Comparison of ENCODE assay signal across 11 cellular contexts in the genomic region with DNA sequence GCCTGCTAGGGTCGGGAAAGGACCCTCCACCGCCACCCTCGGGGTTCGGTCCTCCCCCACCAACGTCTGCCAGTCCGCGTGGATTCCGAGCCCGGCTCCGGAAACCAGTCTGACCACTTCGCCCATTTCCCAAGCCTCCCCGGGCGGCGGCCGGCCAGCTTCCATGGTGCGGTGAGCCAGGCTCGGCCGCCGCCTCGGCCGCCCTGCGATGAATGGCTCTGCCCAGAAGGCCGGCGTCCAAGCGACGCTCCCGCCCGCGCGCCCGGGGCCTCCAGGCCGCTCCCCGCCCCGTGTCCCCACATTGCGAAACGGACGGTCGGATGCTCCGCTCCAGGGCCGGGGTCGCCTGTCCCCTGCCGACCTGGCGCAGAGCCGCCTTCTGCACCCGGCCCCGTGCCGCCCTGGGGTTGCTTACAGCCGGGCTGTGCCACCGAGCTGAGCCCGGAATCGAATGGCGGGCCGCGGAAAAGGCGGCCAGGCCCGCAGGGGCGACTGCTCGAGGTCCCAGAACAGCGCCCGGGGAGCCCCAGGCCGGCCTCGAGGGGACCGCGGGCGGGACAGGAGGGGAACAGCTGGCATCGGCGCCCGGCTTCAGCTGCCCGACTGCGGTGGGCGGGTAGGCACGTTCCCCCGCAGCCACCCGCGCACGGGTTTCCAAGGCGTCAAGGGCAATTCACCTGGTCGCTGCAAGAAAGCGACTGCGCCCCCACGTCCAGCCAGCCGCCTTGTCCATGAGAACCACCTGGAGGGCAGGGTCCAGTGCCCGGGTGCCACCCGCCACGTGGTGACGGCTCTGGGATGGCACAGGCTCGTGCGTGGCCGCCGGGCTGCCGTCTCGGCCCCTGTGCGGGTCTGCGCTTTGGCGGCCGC. TPM values are rescaled to one million over a fixed set of nuclear protein-coding genes. Genes with fewer than 3 reads are reported as not detected.
DNase-seq lines count a peak whose midpoint lies in the region; ATAC-seq, FAIRE-seq and TF ChIP-seq lines count a peak whose summit lies in the region.
"Had no signal": no experiment of that assay in that cellular context is flagged by ENCODE, and none has a peak within 500 bp of the region (broad histone marks: within the 10 kb centered on the region; RNA-seq: fewer than 3 reads in every experiment).

No MANE protein-coding gene starts in this region.

- no peaks in the 10 kb centered on the region for H3K79me2 ChIP-seq in HepG2 (ENCODE audit: insufficient read depth, low read length)

- POLR2A ChIA-PET in HepG2 (lab: Yijun Ruan, JAX) = interaction anchor here (2.6 to 16.5 kb wide), 2 partner anchors 17 to 179 kb away, joined by 17 to 274 read pairs; no protein-coding TSS in a partner anchor

- peaks cover 97% of the 10 kb centered on the region for H3K27me3 ChIP-seq in HUES64 (ENCODE audit: insufficient read depth, low read length)
- peaks cover 55 to 67% of the 10 kb centered on the region in 2 donors for H3K27me3 ChIP-seq in duodenal mucosa (ENCODE audit: control insufficient read depth in 1 of 2, insufficient read depth in 2 of 2, low read length in 2 of 2)
- H3K27me3 ChIP-seq in HepG2 (ENCODE audit: control insufficient read depth in 1 of 2, insufficient read depth in 2 of 2, low read length in 2 of 2) = peaks cover 9 to 59% of the 10 kb centered on the region in 2 experiments
- H3K27me3 ChIP-seq in testis = no peaks in the 10 kb centered on the region

- 3% methylated on average over 96 of the region's 96 CpGs for WGBS in HUES64
- WGBS in HepG2 (ENCODE audit: low lambda C conversion rate) = 92% methylated on average over 88 of the region's 96 CpGs
- 5 to 24% methylated on average over 5 to 77 of the region's 96 CpGs for WGBS in testis, 2 donors

- in situ Hi-C loops in HepG2 (cut with HindIII; ENCODE audit: extremely low pct_ligation_motif_present, low pct_unique_long_range_greater_than_20kb) = loop anchor here (5.0 kb wide), 1 partner anchor 177 kb away; no protein-coding TSS in a partner anchor

- no peak overlapping the region for H3K9ac ChIP-seq in HUES64 (ENCODE audit: low read depth, low read length)
- H3K9ac ChIP-seq in duodenal mucosa (ENCODE audit: low read depth in 1 of 2, low read length in 2 of 2) = no peak overlapping the region
- no peak overlapping the region for H3K9ac ChIP-seq in HepG2 (ENCODE audit: insufficient read depth, low read depth, low read length)

- H3K27ac ChIP-seq in HUES64 (ENCODE audit: low read depth, low read length) (no peak overlapping the region), duodenal mucosa (ENCODE audit: low read depth, low read length) (no peak overlapping the region), HepG2 (ENCODE audit: extremely low read length, insufficient read depth, low read length) (no peak overlapping the region), testis (no peak overlapping the region)
- H3K27ac ChIP-seq: SJSA1 had no signal

- no TSS peak for BruUV-seq in HepG2 (replicated peaks; lab: Mats Ljungman, UMichigan)

- no peak for TF ChIP-seq POLR2A in HepG2 (IDR thresholded peaks at IDR 0.05; ENCODE audit: insufficient read depth in 1 of 2, low read depth in 2 of 2, low read length in 2 of 2)
- TF ChIP-seq POLR2A in testis (IDR thresholded peaks at IDR 0.05) = no peak
- no peak for TF ChIP-seq POLR2A in GM12892 (IDR thresholded peaks at IDR 0.05; ENCODE audit: low read depth, low read length)

- H4K20me1 ChIP-seq in HepG2 (ENCODE audit: insufficient read depth, low read length) = no peaks in the 10 kb centered on the region

- TF ChIP-seq EP300 in HepG2 (IDR thresholded peaks at IDR 0.05; ENCODE audit: low read depth in 2 of 2, low read length in 2 of 2) = no peak
- no peak for TF ChIP-seq EP300 in HepG2 (CRISPR knock-in tag; IDR thresholded peaks at IDR 0.05; ENCODE audit: borderline replicate concordance)

- peak overlapping the region; percentile 26; the same call in 1 of the 2 replicates for H3K4me3 ChIP-seq in HUES64 (ENCODE audit: low read length)
- peak overlapping the region; percentile 22 to 28 for H3K4me3 ChIP-seq in duodenal mucosa (ENCODE audit: low read depth in 1 of 2, low read length in 2 of 2)
- H3K4me3 ChIP-seq in HepG2 (replicated peaks in 1 of 3; ENCODE audit: insufficient read depth in 1 of 3, low read depth in 2 of 3, low read length in 3 of 3) = no peak overlapping the region
- H3K4me3 ChIP-seq in testis = peak overlapping the region; percentile 12 to 40
- H3K4me3 ChIP-seq: SJSA1 had no signal

- TF ChIP-seq RAD21 in HepG2 (CRISPR knock-in tag; IDR thresholded peaks at IDR 0.05) = no peak

- CTCF ChIA-PET in HepG2 (lab: Yijun Ruan, JAX; ENCODE audit: low intra/inter-chr PET ratio, low total read pairs) = no interaction called here

- DNase-seq in HepG2 (ENCODE audit: low spot score) (no peak), testis (no peak), GM12892 (ENCODE audit: insufficient read length) (no peak), DMS 273 (lab: John Stamatoyannopoulos, UW; ENCODE audit: unreplicated experiment) (no peak), Ammon's horn (ENCODE audit: low spot score) (no peak)
- DNase-seq in activated CD4-positive, alpha-beta T cell treated with anti-CD3 and anti-CD28 coated beads, Interleukin-2, amount 50 U/mL, for 1 hour = no peak
- DNase-seq: NCI-H1417; stimulated activated CD4-positive, alpha-beta T cell treated with anti-CD3 and anti-CD28 coated beads, Interleukin-4, amount 100 ng/mL, for 1 hour had no signal

- no peak overlapping the region for H3K4me2 ChIP-seq in HepG2 (ENCODE audit: low read depth, low read length)

- H3K4me1 ChIP-seq in HUES64 (ENCODE audit: insufficient read depth, low read length) (peaks cover 21% of the 10 kb centered on the region), duodenal mucosa (ENCODE audit: control insufficient read depth in 1 of 2, insufficient read depth in 2 of 2, low read length in 2 of 2) (peaks cover 28 to 32% of the 10 kb centered on the region in 2 donors), HepG2 (ENCODE audit: insufficient read depth, low read length) (peaks cover 56% of the 10 kb centered on the region), testis (peaks cover 10% of the 10 kb centered on the region)

- no peak overlapping the region for H2AFZ ChIP-seq in HepG2 (ENCODE audit: low read length)

- H3K9me3 ChIP-seq in HUES64 (ENCODE audit: insufficient read depth, low read depth, low read length) = no peaks in the 10 kb centered on the region
- no peaks in the 10 kb centered on the region for H3K9me3 ChIP-seq in duodenal mucosa (ENCODE audit: control insufficient read depth in 1 of 2, low read length in 2 of 2)
- no peaks in the 10 kb centered on the region for H3K9me3 ChIP-seq in HepG2 (ENCODE audit: low read length)
- no peaks in the 10 kb centered on the region for H3K9me3 ChIP-seq in testis
- H3K9me3 ChIP-seq: SJSA1 had no signal

- no peak for TF ChIP-seq CTCF in HepG2 (CRISPR knock-in tag; IDR thresholded peaks at IDR 0.05)
- no peak for TF ChIP-seq CTCF in testis (IDR thresholded peaks at IDR 0.05)

- intact Hi-C loops in HepG2 (cut with micrococcal nuclease; ENCODE audit: unreplicated experiment) = no loop called here
- intact Hi-C loops in testis (cut with DNase I; ENCODE audit: low total_unique reads) = no loop called here

- ATAC-seq in HepG2 = no peak

- FAIRE-seq in HepG2 (lab: Jason Lieb, UNC) (no peak), GM12892 (lab: Jason Lieb, UNC) (no peak)

- no peaks in the 10 kb centered on the region for H3K36me3 ChIP-seq in HUES64 (ENCODE audit: insufficient read depth, low read length)
- no peaks in the 10 kb centered on the region for H3K36me3 ChIP-seq in duodenal mucosa (ENCODE audit: control insufficient read depth in 1 of 2, insufficient read depth in 2 of 2, low read length in 2 of 2)
- H3K36me3 ChIP-seq in HepG2 (replicated peaks in 1 of 2; ENCODE audit: control insufficient read depth in 1 of 2, insufficient read depth in 2 of 2, low read length in 2 of 2) = no peaks in the 10 kb centered on the region
- no peaks in the 10 kb centered on the region for H3K36me3 ChIP-seq in testis (ENCODE audit: low read depth, missing control alignments)
- H3K36me3 ChIP-seq: SJSA1 had no signal

RNA-seq across cellular contexts. Expression of gene CBX8, which starts 18.3 kb away (rescaled TPM):
- polyA plus RNA-seq in HUES64 (2013, experiment 1 of 2) = 1.1 TPM
- 3.0 TPM for polyA plus RNA-seq in HUES64 (2013, experiment 2 of 2)
- total RNA-seq in HepG2 (2016; rRNA removed; fragmentation: Illumina TruSeq; extraction: Trizol) (12.0 and 12.6 TPM in 2 replicates), testis (10 to 100 TPM; 13.9 to 22.4 TPM)
- 1.3 and 2.4 TPM in 2 replicates for total RNA-seq in HepG2 (2016; cell fraction: cytosol; rRNA removed; fragmentation: Illumina TruSeq; extraction: Trizol; ENCODE audit: low read depth)
- total RNA-seq in HepG2 (2016; cell fraction: insoluble cytoplasmic fraction; rRNA removed; fragmentation: Illumina TruSeq; extraction: Trizol) = 12.8 and 13.5 TPM in 2 replicates
- total RNA-seq in HepG2 (2016; cell fraction: membrane; rRNA removed; fragmentation: Illumina TruSeq; extraction: Trizol) = 4.8 and 5.6 TPM in 2 replicates
- 5.7 and 8.6 TPM in 2 replicates for total RNA-seq in HepG2 (2016; cell fraction: nucleus; rRNA removed; fragmentation: Illumina TruSeq; extraction: Trizol)
- polyA plus RNA-seq in HepG2 (2011; rRNA removed) (0.34 and 0.76 TPM in 2 replicates), testis (ENCODE audit: insufficient read depth, low read depth, low replicate concordance) (13.8 TPM)
- polyA plus RNA-seq in HepG2 (2011; cell fraction: cytosol; rRNA removed) = 0.72 and 0.99 TPM in 2 replicates
- polyA plus RNA-seq in HepG2 (2011; cell fraction: nucleus; rRNA removed) = 3.4 and 5.0 TPM in 2 replicates
- polyA plus RNA-seq in HepG2 (2012) = 7.4 and 7.7 TPM in 2 replicates
- polyA plus RNA-seq in HepG2 (2016; cell fraction: cytosol; fragmentation: Illumina TruSeq; extraction: Trizol; ENCODE audit: low read depth) = 0.54 and 0.80 TPM in 2 replicates
- polyA plus RNA-seq in HepG2 (2016; cell fraction: insoluble cytoplasmic fraction; fragmentation: Illumina TruSeq; extraction: Trizol; ENCODE audit: low read depth) = 10.9 and 11.0 TPM in 2 replicates
- 1.4 TPM in 2 replicates for polyA plus RNA-seq in HepG2 (2016; cell fraction: membrane; fragmentation: Illumina TruSeq; extraction: Trizol; ENCODE audit: low read depth)
- 15.7 and 18.7 TPM in 2 replicates for polyA plus RNA-seq in HepG2 (2016; cell fraction: nucleus; fragmentation: Illumina TruSeq; extraction: Trizol; ENCODE audit: insufficient read depth, low read depth)
- 1.2 and 1.6 TPM in 2 replicates for polyA minus RNA-seq in HepG2 (2011; rRNA and poly(A)+ RNA removed; ENCODE audit: low replicate concordance)
- polyA minus RNA-seq in HepG2 (2011; cell fraction: cytosol; rRNA and poly(A)+ RNA removed) = 1.8 and 1.9 TPM in 2 replicates
- polyA minus RNA-seq in HepG2 (2011; cell fraction: nucleus; rRNA and poly(A)+ RNA removed) = 0.77 and 0.87 TPM in 2 replicates
- polyA plus RNA-seq in GM12892 (2012; ENCODE audit: missing spikeins) = 1.6 TPM

RNA-seq across cellular contexts. Expression of gene CBX4, which starts 24.0 kb away (rescaled TPM):
- 2.3 TPM for polyA plus RNA-seq in HUES64 (2013, experiment 1 of 2)
- 2.5 TPM for polyA plus RNA-seq in HUES64 (2013, experiment 2 of 2)
- total RNA-seq in HepG2 (2016; rRNA removed; fragmentation: Illumina TruSeq; extraction: Trizol) = 17.1 and 25.8 TPM in 2 replicates
- 4.7 and 4.8 TPM in 2 replicates for total RNA-seq in HepG2 (2016; cell fraction: cytosol; rRNA removed; fragmentation: Illumina TruSeq; extraction: Trizol; ENCODE audit: low read depth)
- 17.7 and 25.2 TPM in 2 replicates for total RNA-seq in HepG2 (2016; cell fraction: insoluble cytoplasmic fraction; rRNA removed; fragmentation: Illumina TruSeq; extraction: Trizol)
- 13.9 and 15.1 TPM in 2 replicates for total RNA-seq in HepG2 (2016; cell fraction: membrane; rRNA removed; fragmentation: Illumina TruSeq; extraction: Trizol)
- 18.5 and 22.8 TPM in 2 replicates for total RNA-seq in HepG2 (2016; cell fraction: nucleus; rRNA removed; fragmentation: Illumina TruSeq; extraction: Trizol)
- polyA plus RNA-seq in HepG2 (2011; rRNA removed) = 50.8 and 61.1 TPM in 2 replicates
- polyA plus RNA-seq in HepG2 (2011; cell fraction: cytosol; rRNA removed) = 31.1 and 45.6 TPM in 2 replicates
- 117 and 122 TPM in 2 replicates for polyA plus RNA-seq in HepG2 (2011; cell fraction: nucleus; rRNA removed)
- 27.9 and 32.4 TPM in 2 replicates for polyA plus RNA-seq in HepG2 (2012)
- 3.7 and 4.2 TPM in 2 replicates for polyA plus RNA-seq in HepG2 (2016; cell fraction: cytosol; fragmentation: Illumina TruSeq; extraction: Trizol; ENCODE audit: low read depth)
- 29.4 and 33.0 TPM in 2 replicates for polyA plus RNA-seq in HepG2 (2016; cell fraction: insoluble cytoplasmic fraction; fragmentation: Illumina TruSeq; extraction: Trizol; ENCODE audit: low read depth)
- polyA plus RNA-seq in HepG2 (2016; cell fraction: membrane; fragmentation: Illumina TruSeq; extraction: Trizol; ENCODE audit: low read depth) = 11.7 and 12.5 TPM in 2 replicates
- 60.4 and 60.8 TPM in 2 replicates for polyA plus RNA-seq in HepG2 (2016; cell fraction: nucleus; fragmentation: Illumina TruSeq; extraction: Trizol; ENCODE audit: insufficient read depth, low read depth)
- 17.1 and 51.0 TPM in 2 replicates for polyA minus RNA-seq in HepG2 (2011; rRNA and poly(A)+ RNA removed; ENCODE audit: low replicate concordance)
- polyA minus RNA-seq in HepG2 (2011; cell fraction: cytosol; rRNA and poly(A)+ RNA removed) = 33.1 and 38.6 TPM in 2 replicates
- polyA minus RNA-seq in HepG2 (2011; cell fraction: nucleus; rRNA and poly(A)+ RNA removed) = 17.8 and 25.2 TPM in 2 replicates
- 10 to 100 TPM; 23.5 to 35.9 TPM for total RNA-seq in testis
- polyA plus RNA-seq in testis (ENCODE audit: insufficient read depth, low read depth, low replicate concordance) = 11.5 TPM
- polyA plus RNA-seq in GM12892 (2012; ENCODE audit: missing spikeins) = 4.1 TPM

RNA-seq across cellular contexts. Expression of gene CBX2, which starts 37.3 kb away (rescaled TPM):
- 52.5 TPM for polyA plus RNA-seq in HUES64 (2013, experiment 1 of 2)
- 62.4 TPM for polyA plus RNA-seq in HUES64 (2013, experiment 2 of 2)
- total RNA-seq in HepG2 (2016; rRNA removed; fragmentation: Illumina TruSeq; extraction: Trizol) = 13.0 and 14.5 TPM in 2 replicates
- 6.8 and 7.5 TPM in 2 replicates for total RNA-seq in HepG2 (2016; cell fraction: cytosol; rRNA removed; fragmentation: Illumina TruSeq; extraction: Trizol; ENCODE audit: low read depth)
- total RNA-seq in HepG2 (2016; cell fraction: insoluble cytoplasmic fraction; rRNA removed; fragmentation: Illumina TruSeq; extraction: Trizol) = 11.8 and 15.7 TPM in 2 replicates
- total RNA-seq in HepG2 (2016; cell fraction: membrane; rRNA removed; fragmentation: Illumina TruSeq; extraction: Trizol) = 9.1 and 10.9 TPM in 2 replicates
- total RNA-seq in HepG2 (2016; cell fraction: nucleus; rRNA removed; fragmentation: Illumina TruSeq; extraction: Trizol) = 11.8 and 14.3 TPM in 2 replicates
- 31.1 and 40.2 TPM in 2 replicates for polyA plus RNA-seq in HepG2 (2011; rRNA removed)
- 25.9 and 34.2 TPM in 2 replicates for polyA plus RNA-seq in HepG2 (2011; cell fraction: cytosol; rRNA removed)
- polyA plus RNA-seq in HepG2 (2011; cell fraction: nucleus; rRNA removed) = 90.7 and 95.7 TPM in 2 replicates
- 41.2 and 46.2 TPM in 2 replicates for polyA plus RNA-seq in HepG2 (2012)
- 4.2 and 5.6 TPM in 2 replicates for polyA plus RNA-seq in HepG2 (2016; cell fraction: cytosol; fragmentation: Illumina TruSeq; extraction: Trizol; ENCODE audit: low read depth)
- 9.1 and 12.0 TPM in 2 replicates for polyA plus RNA-seq in HepG2 (2016; cell fraction: insoluble cytoplasmic fraction; fragmentation: Illumina TruSeq; extraction: Trizol; ENCODE audit: low read depth)
- polyA plus RNA-seq in HepG2 (2016; cell fraction: membrane; fragmentation: Illumina TruSeq; extraction: Trizol; ENCODE audit: low read depth) = 3.9 and 6.0 TPM in 2 replicates
- 18.6 and 21.1 TPM in 2 replicates for polyA plus RNA-seq in HepG2 (2016; cell fraction: nucleus; fragmentation: Illumina TruSeq; extraction: Trizol; ENCODE audit: insufficient read depth, low read depth)
- polyA minus RNA-seq in HepG2 (2011; rRNA and poly(A)+ RNA removed; ENCODE audit: low replicate concordance) = 42.9 and 69.2 TPM in 2 replicates
- 31.2 and 31.6 TPM in 2 replicates for polyA minus RNA-seq in HepG2 (2011; cell fraction: cytosol; rRNA and poly(A)+ RNA removed)
- 17.8 and 22.4 TPM in 2 replicates for polyA minus RNA-seq in HepG2 (2011; cell fraction: nucleus; rRNA and poly(A)+ RNA removed)
- total RNA-seq in testis = 10 to 100 TPM; 27.1 to 30.7 TPM
- polyA plus RNA-seq in testis (ENCODE audit: insufficient read depth, low read depth, low replicate concordance) = 19.4 TPM
- 1.4 TPM for polyA plus RNA-seq in GM12892 (2012; ENCODE audit: missing spikeins)

Comparison
In these comparisons a context has a peak if more than half of its experiments do, and no peak if none do; other contexts are left out.
1. H3K4me3 ChIP-seq: peak in HUES64 (single experiment), duodenal mucosa (2 of 2) and testis (2 of 2); none in HepG2 (0 of 3).